Comparison of ENCODE assay signal across 33 cellular contexts in genomic region chr22:33787645-33788456, GRCh38.
DNase-seq lines count a peak whose midpoint lies in the region; ATAC-seq, FAIRE-seq and TF ChIP-seq lines count a peak whose summit lies in the region.
"Had no signal": no experiment of that assay in that cellular context is flagged by ENCODE, and none has a peak within 500 bp of the region (broad histone marks: within the 10 kb centered on the region; RNA-seq: fewer than 3 reads in every experiment).

No MANE protein-coding gene starts in this region.

- peak; percentile 54 for ATAC-seq in HG03066 (IDR thresholded peaks at IDR 0.05; ENCODE audit: low read depth, unreplicated experiment)
- ATAC-seq in activated naive CD8-positive, alpha-beta T cell treated with anti-CD3 and anti-CD28 coated beads, Interleukin-2, amount 50 U/mL, for 24 hours, result no peak
- ATAC-seq: activated CD4-positive, CD25-positive, alpha-beta regulatory T cell treated with anti-CD3 and anti-CD28 coated beads, Interleukin-2, amount 50 U/mL, for 24 hours; K562; left colon; Right ventricle myocardium inferior; SK-N-SH treated with all-trans-retinoic acid at 6 μM for 48 hours; T-helper 17 cell had no signal

- no peak for DNase-seq in GM12892 (ENCODE audit: insufficient read length)
- DNase-seq in GM19239 (ENCODE audit: insufficient read length, low spot score), result no peak
- no peak for DNase-seq in endothelial cell (ENCODE audit: low spot score)
- no peak for DNase-seq in activated naive CD8-positive, alpha-beta T cell treated with anti-CD3 and anti-CD28 coated beads, Interleukin-2, amount 50 U/mL, for 24 hours
- DNase-seq in NCI-H2029 treated with DMSO at 0.1 percent for 48 hours (lab: John Stamatoyannopoulos, UW), result no peak
- no peak for DNase-seq in midbrain (lab: John Stamatoyannopoulos, UW)
- no peak for DNase-seq in HTR-8/SVneo (ENCODE audit: insufficient read length, low spot score)
- DNase-seq: ACHN; activated CD4-positive, alpha-beta T cell treated with anti-CD3 and anti-CD28 coated beads, Interleukin-2, amount 50 U/mL, for 48 hours; activated T-cell treated with anti-CD3 and anti-CD28 coated beads, Interleukin-2, amount 50 U/mL, for 48 hours; BE2C; CD8-positive, alpha-beta memory T cell; effector CD8-positive, alpha-beta T cell; EL; HCEC 1CT; hypothalamus; immature natural killer cell; left colon; mammary epithelial cell; NCI-H1105; NCI-H1930; NCI-H526; ovary; PC-9; retina; stimulated activated naive CD4-positive, alpha-beta T cell; T-helper 17 cell; upper lobe of left lung had no signal

- TF ChIP-seq CTCF in endothelial cell (IDR thresholded peaks at IDR 0.05; ENCODE audit: unreplicated experiment), result no peak

- no peak overlapping the region for H3K27ac Mint-ChIP-seq in endothelial cell (ENCODE audit: unreplicated experiment)
- H3K27ac Mint-ChIP-seq in activated naive CD8-positive, alpha-beta T cell treated with anti-CD3 and anti-CD28 coated beads, Interleukin-2, amount 50 U/mL, for 24 hours, result no peak overlapping the region
- H3K27ac Mint-ChIP-seq: CD8-positive, alpha-beta memory T cell; immature natural killer cell; T-helper 17 cell had no signal

- peak overlapping the region; percentile 1 for H3K4me3 Mint-ChIP-seq in endothelial cell (ENCODE audit: unreplicated experiment)
- no peak overlapping the region for H3K4me3 Mint-ChIP-seq in activated naive CD8-positive, alpha-beta T cell treated with anti-CD3 and anti-CD28 coated beads, Interleukin-2, amount 50 U/mL, for 24 hours
- H3K4me3 Mint-ChIP-seq: CD8-positive, alpha-beta memory T cell; immature natural killer cell; T-helper 17 cell had no signal

- peaks cover 9% of the 10 kb centered on the region for H3K9me3 Mint-ChIP-seq in endothelial cell (ENCODE audit: unreplicated experiment)
- peaks cover 45% of the 10 kb centered on the region for H3K9me3 Mint-ChIP-seq in activated naive CD8-positive, alpha-beta T cell treated with anti-CD3 and anti-CD28 coated beads, Interleukin-2, amount 50 U/mL, for 24 hours

- peaks cover 8% of the 10 kb centered on the region for H3K4me1 Mint-ChIP-seq in endothelial cell (ENCODE audit: unreplicated experiment)
- H3K4me1 Mint-ChIP-seq in activated naive CD8-positive, alpha-beta T cell treated with anti-CD3 and anti-CD28 coated beads, Interleukin-2, amount 50 U/mL, for 24 hours, result peaks cover 2% of the 10 kb centered on the region
- H3K4me1 Mint-ChIP-seq: CD8-positive, alpha-beta memory T cell; immature natural killer cell; T-helper 17 cell had no signal

- peaks cover 7% of the 10 kb centered on the region for H3K36me3 Mint-ChIP-seq in endothelial cell (ENCODE audit: low read depth, unreplicated experiment)
- peaks cover 7% of the 10 kb centered on the region for H3K36me3 Mint-ChIP-seq in activated naive CD8-positive, alpha-beta T cell treated with anti-CD3 and anti-CD28 coated beads, Interleukin-2, amount 50 U/mL, for 24 hours (ENCODE audit: low read depth)
- H3K36me3 Mint-ChIP-seq: CD8-positive, alpha-beta memory T cell had no signal

- no peaks in the 10 kb centered on the region for H3K27me3 Mint-ChIP-seq in endothelial cell (ENCODE audit: unreplicated experiment)
- no peaks in the 10 kb centered on the region for H3K27me3 Mint-ChIP-seq in activated naive CD8-positive, alpha-beta T cell treated with anti-CD3 and anti-CD28 coated beads, Interleukin-2, amount 50 U/mL, for 24 hours
- H3K27me3 Mint-ChIP-seq: T-helper 17 cell had no signal

- FAIRE-seq in GM12892 (lab: Jason Lieb, UNC) (peak; percentile 86), GM19239 (lab: Jason Lieb, UNC) (peak; percentile 60), HTR-8/SVneo (lab: Jason Lieb, UNC) (no peak)
- FAIRE-seq: K562 had no signal

- no peak for TF ChIP-seq POLR2A in GM12892 (IDR thresholded peaks at IDR 0.05; ENCODE audit: low read depth, low read length)
